15 cellular contexts compared by ENCODE assay signal in the genomic region with DNA sequence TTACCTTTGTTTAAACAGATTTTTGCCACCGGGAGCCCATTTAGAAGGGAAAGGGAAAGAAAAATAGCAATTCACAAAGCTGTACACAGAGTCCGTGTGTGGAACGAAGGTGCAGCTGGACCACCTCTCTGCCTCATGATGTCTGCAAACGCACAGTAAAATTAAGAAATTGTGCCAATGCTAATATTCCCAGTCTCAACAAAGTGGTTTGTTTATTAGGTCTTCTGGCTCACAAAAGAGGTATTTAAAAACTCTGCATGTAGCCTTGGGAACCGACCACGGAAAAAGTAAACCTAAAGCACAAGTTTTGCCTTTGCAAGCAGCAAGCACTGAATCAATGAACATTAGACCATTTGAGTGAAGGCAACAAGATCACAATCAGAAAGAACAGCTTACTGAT. TPM values are rescaled to one million over a fixed set of nuclear protein-coding genes. Genes with fewer than 3 reads are reported as not detected.
A peak's percentile ranks its signal among the peaks of the same experiment; 100 is the strongest.
DNase-seq lines count a peak whose midpoint lies in the region; ATAC-seq and TF ChIP-seq lines count a peak whose summit lies in the region.
"Had no signal": no experiment of that assay in that cellular context is flagged by ENCODE, and none has a peak within 500 bp of the region (broad histone marks: within the 10 kb centered on the region; RNA-seq: fewer than 3 reads in every experiment).

No MANE protein-coding gene starts in this region.

- H2AK5ac ChIP-seq in IMR-90 (ENCODE audit: low read depth, low read length), result no peak overlapping the region

- in situ Hi-C loops in IMR-90 (cut with MboI; ENCODE audit: low sequenced_read_pairs), result loop anchor here (5.0 kb wide), 1 partner anchor 48 kb away; no protein-coding TSS in a partner anchor

- H3K4me3 Mint-ChIP-seq in brain, result peak overlapping the region in 4 of 5 experiments; percentile 12 to 28 (median 17)
- no peak overlapping the region for H3K4me3 Mint-ChIP-seq in activated CD4-positive, alpha-beta memory T cell treated with anti-CD3 and anti-CD28 coated beads for 36 hours
- H3K4me3 Mint-ChIP-seq: activated CD4-positive, alpha-beta T cell treated with anti-CD3 and anti-CD28 coated beads, Interleukin-2, amount 10 ng/mL, durations not matched to agents 7 days and 5 days; activated T-helper 17 cell treated with anti-CD3 and anti-CD28 coated beads, Interleukin-2, amount 50 U/mL, for 72 hours had no signal

- no peak overlapping the region for H3K9ac ChIP-seq in IMR-90 (ENCODE audit: low read depth, low read length)

- no peak overlapping the region for H3K14ac ChIP-seq in IMR-90 (replicated peaks; ENCODE audit: low read depth, low read length)

- H3K18ac ChIP-seq in IMR-90 (ENCODE audit: low read depth, low read length), result peak overlapping the region; percentile 85; the same call in 1 of the 2 replicates

- H3K9me3 ChIP-seq in IMR-90 (ENCODE audit: control insufficient read depth, insufficient read depth, low read length), result no peaks in the 10 kb centered on the region
- H3K9me3 ChIP-seq: HAP-1 had no signal

- peaks cover 9% of the 10 kb centered on the region for H3K36me3 Mint-ChIP-seq in brain
- no peaks in the 10 kb centered on the region for H3K36me3 Mint-ChIP-seq in activated CD4-positive, alpha-beta memory T cell treated with anti-CD3 and anti-CD28 coated beads for 36 hours

- no peak overlapping the region; the same call in 1 of the 2 replicates for H4K5ac ChIP-seq in IMR-90 (ENCODE audit: low read depth, low read length)

- peak; percentile 95 for DNase-seq in IMR-90
- peak; percentile 91 for DNase-seq in iris pigment epithelial cell (ENCODE audit: low read depth)
- DNase-seq in smooth muscle cell of the brain vasculature (ENCODE audit: low read depth, low spot score), result peak; percentile 74
- DNase-seq in erythroblast (lab: John Stamatoyannopoulos, UW), result no peak
- DNase-seq in activated CD4-positive, alpha-beta memory T cell treated with anti-CD3 and anti-CD28 coated beads for 36 hours, result no peak
- no peak for DNase-seq in effector CD8-positive, alpha-beta T cell (lab: John Stamatoyannopoulos, UW)
- DNase-seq: activated CD4-positive, alpha-beta T cell treated with anti-CD3 and anti-CD28 coated beads, Interleukin-2, amount 10 ng/mL, durations not matched to agents 7 days and 5 days; EL; NCI-H1105; NCI-H446; T-helper 2 cell had no signal

- H3K9me1 ChIP-seq in IMR-90 (ENCODE audit: insufficient read depth, low read length), result peaks cover 18% of the 10 kb centered on the region

- peaks cover 29% of the 10 kb centered on the region for H3K4me1 ChIP-seq in IMR-90 (ENCODE audit: control insufficient read depth, insufficient read depth, low read length)

- POLR2A ChIA-PET in IMR-90 (lab: Charles Lee; ENCODE audit: unreplicated experiment), result no interaction called here
- POLR2A ChIA-PET in activated CD4-positive, alpha-beta memory T cell treated with anti-CD3 and anti-CD28 coated beads for 36 hours (lab: Charles Lee), result no interaction called here

- no peak for TF ChIP-seq RAD21 in IMR-90 (IDR thresholded peaks at IDR 0.05; ENCODE audit: low read length)

- CTCF ChIA-PET in IMR-90 (lab: Yijun Ruan, JAX), result no interaction called here
- CTCF ChIA-PET in activated CD4-positive, alpha-beta memory T cell treated with anti-CD3 and anti-CD28 coated beads for 36 hours (lab: Charles Lee), result no interaction called here

- no peak overlapping the region for H4K91ac ChIP-seq in IMR-90 (ENCODE audit: insufficient read depth, low read depth, low read length)

- H3K23ac ChIP-seq in IMR-90 (ENCODE audit: low read depth, low read length), result no peak overlapping the region

- H3K4me2 ChIP-seq in IMR-90 (ENCODE audit: low read depth, low read length), result peak overlapping the region; percentile 57; the same call in 1 of the 2 replicates

- no TSS peak for BruUV-seq in IMR-90 (replicated peaks; lab: Mats Ljungman, UMichigan)

- peaks cover 65% of the 10 kb centered on the region for H4K20me1 ChIP-seq in IMR-90 (ENCODE audit: insufficient read depth, low read length)

- no peaks in the 10 kb centered on the region for H3K27me3 ChIP-seq in IMR-90 (ENCODE audit: control insufficient read depth, insufficient read depth, low read length)

- H3K4me1 Mint-ChIP-seq in brain, result peaks cover 62% of the 10 kb centered on the region
- H3K4me1 Mint-ChIP-seq in activated CD4-positive, alpha-beta memory T cell treated with anti-CD3 and anti-CD28 coated beads for 36 hours (ENCODE audit: low read depth), result peaks cover 8% of the 10 kb centered on the region
- H3K4me1 Mint-ChIP-seq: activated CD4-positive, alpha-beta T cell treated with anti-CD3 and anti-CD28 coated beads, Interleukin-2, amount 10 ng/mL, durations not matched to agents 7 days and 5 days had no signal

- intact Hi-C loops in IMR-90 (cut with micrococcal nuclease), result loop anchor here (5.0 kb wide), 1 partner anchor 48 kb away; no protein-coding TSS in a partner anchor
- intact Hi-C loops in activated CD4-positive, alpha-beta memory T cell treated with anti-CD3 and anti-CD28 coated beads for 36 hours (cut with micrococcal nuclease), result no loop called here

- ATAC-seq in IMR-90 (ENCODE audit: low read depth) (peak; percentile 28; the same call in 1 of the 2 replicates), GM21528 (IDR thresholded peaks at IDR 0.05; ENCODE audit: low FRiP score, unreplicated experiment) (no peak)
- ATAC-seq: activated T-helper 17 cell treated with anti-CD3 and anti-CD28 coated beads, Interleukin-2, amount 50 U/mL, for 72 hours had no signal

- H3K79me1 ChIP-seq in IMR-90 (ENCODE audit: low read depth in 1 of 2, low read length in 2 of 2), result peaks cover 44 to 87% of the 10 kb centered on the region in 2 experiments

- no peak for TF ChIP-seq CTCF in IMR-90 (conservative IDR thresholded peaks at IDR 0.05; ENCODE audit: low read depth, low read length)
- TF ChIP-seq CTCF in brain (conservative IDR thresholded peaks at IDR 0.05), result no peak

- no peak overlapping the region for H4K8ac ChIP-seq in IMR-90 (ENCODE audit: low read depth in 2 of 2, low read length in 2 of 2)

- WGBS in IMR-90 (ENCODE audit: extremely low coverage in 2 of 2, insufficient read length in 1 of 2), 2 experiments, result 0% methylated on average over 2 of the region's 6 CpGs; no CpG with 5 or more reads in 1 of the 2 experiments

- H2BK15ac ChIP-seq in IMR-90 (ENCODE audit: low read depth, low read length), result no peak overlapping the region

- peak overlapping the region; percentile 85 for H2BK5ac ChIP-seq in IMR-90 (ENCODE audit: low read depth, low read length, poor library complexity, severe bottlenecking)

- H3K27me3 Mint-ChIP-seq in brain, result no peaks in the 10 kb centered on the region
- no peaks in the 10 kb centered on the region for H3K27me3 Mint-ChIP-seq in activated CD4-positive, alpha-beta memory T cell treated with anti-CD3 and anti-CD28 coated beads for 36 hours
- H3K27me3 Mint-ChIP-seq: activated CD4-positive, alpha-beta T cell treated with anti-CD3 and anti-CD28 coated beads, Interleukin-2, amount 10 ng/mL, durations not matched to agents 7 days and 5 days; activated T-helper 17 cell treated with anti-CD3 and anti-CD28 coated beads, Interleukin-2, amount 50 U/mL, for 72 hours had no signal

- dilution Hi-C loops in IMR-90 (cut with HindIII; ENCODE audit: low sequenced_read_pairs, unreplicated experiment), result no loop called here

- TF ChIP-seq POLR2A in IMR-90 (IDR thresholded peaks at IDR 0.05; ENCODE audit: low read depth, low read length) (peak; percentile 48), erythroblast (IDR thresholded peaks at IDR 0.05; ENCODE audit: low read length) (no peak)

- no peak overlapping the region for H2BK20ac ChIP-seq in IMR-90 (ENCODE audit: low read depth, low read length)

- peak overlapping the region in 3 of 5 experiments; percentile 80 to 87 (median 87) for H3K27ac Mint-ChIP-seq in brain
- no peak overlapping the region for H3K27ac Mint-ChIP-seq in activated CD4-positive, alpha-beta memory T cell treated with anti-CD3 and anti-CD28 coated beads for 36 hours
- H3K27ac Mint-ChIP-seq: activated CD4-positive, alpha-beta T cell treated with anti-CD3 and anti-CD28 coated beads, Interleukin-2, amount 10 ng/mL, durations not matched to agents 7 days and 5 days had no signal

- peak overlapping the region; percentile 64; the same call in 1 of the 2 replicates for H3K27ac ChIP-seq in IMR-90 (ENCODE audit: insufficient read depth, low read length)

- H3K4ac ChIP-seq in IMR-90 (ENCODE audit: low read depth, low read length), result no peak overlapping the region

- no peak overlapping the region for H2AK9ac ChIP-seq in IMR-90 (replicated peaks; ENCODE audit: low read depth, low read length, poor library complexity)

- H2AFZ ChIP-seq in IMR-90 (replicated peaks; ENCODE audit: low read length, poor library complexity), result no peak overlapping the region

- no peak overlapping the region for H3K4me3 ChIP-seq in IMR-90 (ENCODE audit: insufficient read depth, low read depth, low read length)
- H3K4me3 ChIP-seq: HAP-1 had no signal

- H2BK120ac ChIP-seq in IMR-90 (ENCODE audit: low read depth, low read length), result no peak overlapping the region

- H3K56ac ChIP-seq in IMR-90 (ENCODE audit: extremely low read depth, insufficient read depth, low read length), result no peak overlapping the region; the same call in 1 of the 2 replicates

- H3K9me3 Mint-ChIP-seq in brain, result no peaks in the 10 kb centered on the region
- H3K9me3 Mint-ChIP-seq in activated CD4-positive, alpha-beta memory T cell treated with anti-CD3 and anti-CD28 coated beads for 36 hours, result no peaks in the 10 kb centered on the region
- H3K9me3 Mint-ChIP-seq: activated T-helper 17 cell treated with anti-CD3 and anti-CD28 coated beads, Interleukin-2, amount 50 U/mL, for 72 hours had no signal

- H3K36me3 ChIP-seq in IMR-90 (ENCODE audit: control insufficient read depth, insufficient read depth, low read length), result peaks cover 8% of the 10 kb centered on the region
- H3K36me3 ChIP-seq: HAP-1 had no signal

TF ChIP-seq in IMR-90, 13 proteins besides CTCF, POLR2A, EP300 and RAD21 (continues in another document):
- TF ChIP-seq MAFK (IDR thresholded peaks at IDR 0.05; ENCODE audit: low read depth, low read length), result no peak; the same call in 1 of the 2 replicates
- TF ChIP-seq CHD1 (IDR thresholded peaks at IDR 0.05; ENCODE audit: low read depth, low read length), result no peak
- peak; percentile 88; the same call in 1 of the 2 replicates for TF ChIP-seq FOS (IDR thresholded peaks at IDR 0.05; ENCODE audit: low read depth, low read length)

RNA-seq across cellular contexts. Expression of gene CREB3L2, which starts 57.7 kb away (rescaled TPM):
- 35.8 and 42.3 TPM in 2 replicates for total RNA-seq in IMR-90 (2012; rRNA removed)
- polyA plus RNA-seq in IMR-90 (2012; rRNA removed) (57.9 and 65.1 TPM in 2 replicates), brain (ENCODE audit: insufficient read depth, low read depth, low replicate concordance) (7.1 TPM)
- 31.6 and 44.4 TPM in 2 replicates for polyA plus RNA-seq in IMR-90 (2012; cell fraction: cytosol; rRNA removed)
- 38.6 and 56.6 TPM in 2 replicates for polyA plus RNA-seq in IMR-90 (2012; cell fraction: nucleus; rRNA removed; ENCODE audit: low replicate concordance)
- 10 to 100 TPM; 36.1 to 39.4 TPM for total RNA-seq in activated CD4-positive, alpha-beta memory T cell treated with anti-CD3 and anti-CD28 coated beads for 36 hours

Comparison
In these comparisons a context has a peak if more than half of its experiments do, and no peak if none do; other contexts are left out.
1. DNase-seq: peak in IMR-90 (single experiment), iris pigment epithelial cell (single experiment) and smooth muscle cell of the brain vasculature (single experiment); none in erythroblast (0 of 2), activated CD4-positive, alpha-beta memory T cell treated with anti-CD3 and anti-CD28 coated beads for 36 hours (single experiment) and effector CD8-positive, alpha-beta T cell (single experiment).